Comparison of ENCODE assay signal across 38 cellular contexts in genomic region chr13:98264877-98265276, GRCh38.
"Had no signal": no experiment of that assay in that cellular context is flagged by ENCODE, and none has a peak within 500 bp of the region (broad histone marks: within the 10 kb centered on the region; RNA-seq: fewer than 3 reads in every experiment).

No MANE protein-coding gene starts in this region.

- H3K4me3 Mint-ChIP-seq: activated CD4-positive, alpha-beta memory T cell treated with anti-CD3 and anti-CD28 coated beads, Interleukin-2, amount 10 ng/mL, durations not matched to agents 7 days and 5 days; activated CD4-positive, alpha-beta T cell treated with anti-CD3 and anti-CD28 coated beads for 36 hours; activated CD4-positive, alpha-beta T cell treated with anti-CD3 and anti-CD28 coated beads, Interleukin-2, amount 10 ng/mL, durations not matched to agents 7 days and 5 days; activated CD8-positive, alpha-beta memory T cell treated with anti-CD3 and anti-CD28 coated beads, Interleukin-2, amount 10 ng/mL, durations not matched to agents 7 days and 5 days; activated CD8-positive, alpha-beta T cell treated with anti-CD3 and anti-CD28 coated beads, Interleukin-2, amount 10 ng/mL, durations not matched to agents 7 days and 5 days; activated naive CD4-positive, alpha-beta T cell treated with anti-CD3 and anti-CD28 coated beads, Interleukin-2, amount 10 ng/mL, durations not matched to agents 7 days and 5 days; activated naive CD4-positive, alpha-beta T cell treated with anti-CD3 and anti-CD28 coated beads, Interleukin-2, amount 50 U/mL, for 24 hours; activated naive CD8-positive, alpha-beta T cell; activated naive CD8-positive, alpha-beta T cell treated with anti-CD3 and anti-CD28 coated beads, Interleukin-2, amount 10 ng/mL, durations not matched to agents 7 days and 5 days; activated naive CD8-positive, alpha-beta T cell treated with anti-CD3 and anti-CD28 coated beads, Interleukin-2, amount 50 U/mL, for 24 hours; activated T-cell treated with anti-CD3 and anti-CD28 coated beads, Interleukin-2, amount 50 U/mL, for 24 hours; T-helper 1 cell treated with Interleukin-12 subunit alpha and Interleukin-12 subunit beta and Interleukin-4 antibody, amounts not matched to agents 30 μg/mL and 1 μg/mL, for 36 hours; T-helper 2 cell treated with Interferon-gamma antibody and Interleukin-4, amounts not matched to agents 5 μg/mL and 100 μg/mL, for 36 hours; WTC11 had no signal

- H3K9me3 ChIP-seq: body of pancreas, breast epithelium had no signal

- ATAC-seq: activated CD4-positive, alpha-beta T cell treated with anti-CD3 and anti-CD28 coated beads for 36 hours; activated CD4-positive, CD25-positive, alpha-beta regulatory T cell treated with anti-CD3 and anti-CD28 coated beads, Interleukin-2, amount 50 U/mL, for 24 hours; activated CD8-positive, alpha-beta memory T cell treated with anti-CD3 and anti-CD28 coated beads, Interleukin-2, amount 10 ng/mL, durations not matched to agents 7 days and 5 days; activated CD8-positive, alpha-beta T cell treated with anti-CD3 and anti-CD28 coated beads, Interleukin-2, amount 10 ng/mL, durations not matched to agents 7 days and 5 days; activated naive CD8-positive, alpha-beta T cell treated with anti-CD3 and anti-CD28 coated beads, Interleukin-2, amount 50 U/mL, for 24 hours; body of pancreas; WTC11 had no signal

- H3K4me1 Mint-ChIP-seq: activated CD4-positive, alpha-beta memory T cell treated with anti-CD3 and anti-CD28 coated beads, Interleukin-2, amount 10 ng/mL, durations not matched to agents 7 days and 5 days; activated CD4-positive, alpha-beta T cell treated with anti-CD3 and anti-CD28 coated beads for 36 hours; activated CD4-positive, alpha-beta T cell treated with anti-CD3 and anti-CD28 coated beads, Interleukin-2, amount 10 ng/mL, durations not matched to agents 7 days and 5 days; activated CD8-positive, alpha-beta memory T cell treated with anti-CD3 and anti-CD28 coated beads, Interleukin-2, amount 10 ng/mL, durations not matched to agents 7 days and 5 days; activated naive CD4-positive, alpha-beta T cell treated with anti-CD3 and anti-CD28 coated beads, Interleukin-2, amount 10 ng/mL, durations not matched to agents 7 days and 5 days; activated naive CD4-positive, alpha-beta T cell treated with anti-CD3 and anti-CD28 coated beads, Interleukin-2, amount 50 U/mL, for 24 hours; activated naive CD8-positive, alpha-beta T cell treated with anti-CD3 and anti-CD28 coated beads, Interleukin-2, amount 10 ng/mL, durations not matched to agents 7 days and 5 days; activated naive CD8-positive, alpha-beta T cell treated with anti-CD3 and anti-CD28 coated beads, Interleukin-2, amount 50 U/mL, for 24 hours had no signal

- DNase-seq: activated CD4-positive, alpha-beta memory T cell treated with anti-CD3 and anti-CD28 coated beads, Interleukin-2, amount 10 ng/mL, durations not matched to agents 7 days and 5 days; activated CD4-positive, alpha-beta T cell treated with anti-CD3 and anti-CD28 coated beads for 1 hour; activated CD4-positive, alpha-beta T cell treated with anti-CD3 and anti-CD28 coated beads for 36 hours; activated CD4-positive, alpha-beta T cell treated with anti-CD3 and anti-CD28 coated beads for 48 hours; activated CD4-positive, alpha-beta T cell treated with anti-CD3 and anti-CD28 coated beads, Interleukin-2, amount 10 ng/mL, durations not matched to agents 7 days and 5 days; activated CD4-positive, alpha-beta T cell treated with anti-CD3 and anti-CD28 coated beads, Interleukin-2, amount 50 U/mL, for 48 hours; activated CD4-positive, CD25-positive, alpha-beta regulatory T cell; activated CD8-positive, alpha-beta memory T cell treated with anti-CD3 and anti-CD28 coated beads for 24 hours; activated CD8-positive, alpha-beta memory T cell treated with anti-CD3 and anti-CD28 coated beads, Interleukin-2, amount 10 ng/mL, durations not matched to agents 7 days and 5 days; activated CD8-positive, alpha-beta memory T cell treated with anti-CD3 and anti-CD28 coated beads, Interleukin-2, amount 50 U/mL, for 48 hours; activated CD8-positive, alpha-beta T cell treated with anti-CD3 and anti-CD28 coated beads, Interleukin-2, amount 10 ng/mL, durations not matched to agents 7 days and 5 days; activated effector memory CD4-positive, alpha-beta T cell treated with Interleukin-2 at 50 U/mL for 16 hours; activated gamma-delta T cell; activated naive CD4-positive, alpha-beta T cell treated with anti-CD3 and anti-CD28 coated beads, Interleukin-2, amount 10 ng/mL, durations not matched to agents 7 days and 5 days; activated naive CD4-positive, alpha-beta T cell treated with Interleukin-2 at 50 U/mL for 16 hours; activated naive CD8-positive, alpha-beta T cell treated with anti-CD3 and anti-CD28 coated beads, Interleukin-2, amount 10 ng/mL, durations not matched to agents 7 days and 5 days; activated naive CD8-positive, alpha-beta T cell treated with anti-CD3 and anti-CD28 coated beads, Interleukin-2, amount 50 U/mL, for 24 hours; activated T-cell treated with anti-CD3 and anti-CD28 coated beads, Interleukin-2, amount 50 U/mL, for 24 hours; activated T-cell treated with anti-CD3 and anti-CD28 coated beads, Interleukin-2, amount 50 U/mL, for 48 hours; amniotic stem cell; aorta; body of pancreas; brain microvascular endothelial cell; central memory CD4-positive, alpha-beta T cell; T-helper 1 cell; T-helper 2 cell; T-helper 9 cell; WERI-Rb-1 had no signal

- H3K36me3 ChIP-seq: brain microvascular endothelial cell, breast epithelium had no signal

- H3K9me3 Mint-ChIP-seq: activated CD4-positive, alpha-beta memory T cell treated with anti-CD3 and anti-CD28 coated beads, Interleukin-2, amount 10 ng/mL, durations not matched to agents 7 days and 5 days; activated CD4-positive, alpha-beta T cell treated with anti-CD3 and anti-CD28 coated beads, Interleukin-2, amount 10 ng/mL, durations not matched to agents 7 days and 5 days; activated naive CD4-positive, alpha-beta T cell treated with anti-CD3 and anti-CD28 coated beads, Interleukin-2, amount 10 ng/mL, durations not matched to agents 7 days and 5 days; activated naive CD4-positive, alpha-beta T cell treated with anti-CD3 and anti-CD28 coated beads, Interleukin-2, amount 50 U/mL, for 24 hours; activated naive CD8-positive, alpha-beta T cell treated with anti-CD3 and anti-CD28 coated beads, Interleukin-2, amount 10 ng/mL, durations not matched to agents 7 days and 5 days; activated naive CD8-positive, alpha-beta T cell treated with anti-CD3 and anti-CD28 coated beads, Interleukin-2, amount 50 U/mL, for 24 hours; activated T-cell treated with anti-CD3 and anti-CD28 coated beads, Interleukin-2, amount 50 U/mL, for 24 hours; activated T-helper 2 cell treated with anti-CD3 and anti-CD28 coated beads, Interferon-gamma antibody, Interleukin-2, Interleukin-4, amounts not matched to agents 10 μg/mL and 5 μg/mL and 100 μg/mL, durations not matched to agents 14 hours and 24 hours and 36 hours; T-helper 1 cell treated with Interleukin-12 subunit alpha and Interleukin-12 subunit beta and Interleukin-4 antibody, amounts not matched to agents 30 μg/mL and 1 μg/mL, for 36 hours; T-helper 2 cell treated with Interferon-gamma antibody and Interleukin-4, amounts not matched to agents 5 μg/mL and 100 μg/mL, for 36 hours; WTC11 had no signal

- FAIRE-seq: astrocyte, TTC549 had no signal

- H3K36me3 Mint-ChIP-seq: activated CD8-positive, alpha-beta memory T cell treated with anti-CD3 and anti-CD28 coated beads, Interleukin-2, amount 10 ng/mL, durations not matched to agents 7 days and 5 days; activated naive CD4-positive, alpha-beta T cell treated with anti-CD3 and anti-CD28 coated beads, Interleukin-2, amount 10 ng/mL, durations not matched to agents 7 days and 5 days; activated naive CD4-positive, alpha-beta T cell treated with anti-CD3 and anti-CD28 coated beads, Interleukin-2, amount 50 U/mL, for 24 hours; activated naive CD8-positive, alpha-beta T cell; activated naive CD8-positive, alpha-beta T cell treated with anti-CD3 and anti-CD28 coated beads, Interleukin-2, amount 10 ng/mL, durations not matched to agents 7 days and 5 days; WTC11 had no signal

- H3K27me3 ChIP-seq: body of pancreas, brain microvascular endothelial cell, breast epithelium had no signal

- H3K27ac Mint-ChIP-seq: activated CD4-positive, alpha-beta memory T cell treated with anti-CD3 and anti-CD28 coated beads, Interleukin-2, amount 10 ng/mL, durations not matched to agents 7 days and 5 days; activated CD4-positive, alpha-beta T cell treated with anti-CD3 and anti-CD28 coated beads for 36 hours; activated CD4-positive, alpha-beta T cell treated with anti-CD3 and anti-CD28 coated beads, Interleukin-2, amount 10 ng/mL, durations not matched to agents 7 days and 5 days; activated CD8-positive, alpha-beta memory T cell treated with anti-CD3 and anti-CD28 coated beads, Interleukin-2, amount 10 ng/mL, durations not matched to agents 7 days and 5 days; activated CD8-positive, alpha-beta T cell treated with anti-CD3 and anti-CD28 coated beads, Interleukin-2, amount 10 ng/mL, durations not matched to agents 7 days and 5 days; activated naive CD4-positive, alpha-beta T cell treated with anti-CD3 and anti-CD28 coated beads, Interleukin-2, amount 10 ng/mL, durations not matched to agents 7 days and 5 days; activated naive CD4-positive, alpha-beta T cell treated with anti-CD3 and anti-CD28 coated beads, Interleukin-2, amount 50 U/mL, for 24 hours; activated naive CD8-positive, alpha-beta T cell; activated naive CD8-positive, alpha-beta T cell treated with anti-CD3 and anti-CD28 coated beads, Interleukin-2, amount 10 ng/mL, durations not matched to agents 7 days and 5 days; activated naive CD8-positive, alpha-beta T cell treated with anti-CD3 and anti-CD28 coated beads, Interleukin-2, amount 50 U/mL, for 24 hours; activated T-cell treated with anti-CD3 and anti-CD28 coated beads, Interleukin-2, amount 50 U/mL, for 24 hours; activated T-helper 2 cell treated with anti-CD3 and anti-CD28 coated beads, Interferon-gamma antibody, Interleukin-2, Interleukin-4, amounts not matched to agents 10 μg/mL and 5 μg/mL and 100 μg/mL, durations not matched to agents 14 hours and 24 hours and 36 hours; T-helper 1 cell treated with Interleukin-12 subunit alpha and Interleukin-12 subunit beta and Interleukin-4 antibody, amounts not matched to agents 30 μg/mL and 1 μg/mL, for 36 hours; T-helper 2 cell treated with Interferon-gamma antibody and Interleukin-4, amounts not matched to agents 5 μg/mL and 100 μg/mL, for 36 hours; WTC11 had no signal

- H3K27me3 Mint-ChIP-seq: activated CD4-positive, alpha-beta T cell treated with anti-CD3 and anti-CD28 coated beads for 36 hours; activated CD4-positive, alpha-beta T cell treated with anti-CD3 and anti-CD28 coated beads, Interleukin-2, amount 10 ng/mL, durations not matched to agents 7 days and 5 days; activated naive CD4-positive, alpha-beta T cell treated with anti-CD3 and anti-CD28 coated beads, Interleukin-2, amount 10 ng/mL, durations not matched to agents 7 days and 5 days; activated naive CD4-positive, alpha-beta T cell treated with anti-CD3 and anti-CD28 coated beads, Interleukin-2, amount 50 U/mL, for 24 hours; activated naive CD8-positive, alpha-beta T cell treated with anti-CD3 and anti-CD28 coated beads, Interleukin-2, amount 50 U/mL, for 24 hours had no signal

- H3K4me3 ChIP-seq: body of pancreas, breast epithelium had no signal

- H3K27ac ChIP-seq: brain microvascular endothelial cell, breast epithelium, WERI-Rb-1 had no signal
